8 cellular contexts compared by ENCODE assay signal in genomic region chr13:41456768-41457588, GRCh38. TPM values are rescaled to one million over a fixed set of nuclear protein-coding genes. Genes with fewer than 3 reads are reported as not detected.
DNase-seq lines count a peak whose midpoint lies in the region; ATAC-seq, FAIRE-seq and TF ChIP-seq lines count a peak whose summit lies in the region.

TSS of gene RGCC (plus strand) at chr13:41457550. CDS start at chr13:41457708, 158 bp downstream.

- H3K4me1 ChIP-seq in small intestine (ENCODE audit: control insufficient read depth in 2 of 2, insufficient read depth in 1 of 2, low read depth in 1 of 2, low read length in 1 of 2) = peaks cover 0 to 2% of the 10 kb centered on the region in 2 donors

- no peaks in the 10 kb centered on the region for H3K36me3 ChIP-seq in small intestine (ENCODE audit: control insufficient read depth in 2 of 2, insufficient read depth in 2 of 2, low read length in 2 of 2)

- FAIRE-seq in small intestine (lab: Jason Lieb, UNC) = no peak

- peak within 1 kb of the TSS; percentile 94 for H3K4me3 Mint-ChIP-seq in CD4-positive, alpha-beta T cell
- H3K4me3 Mint-ChIP-seq in MCF 10A (ENCODE audit: unreplicated experiment) = peak within 1 kb of the TSS; percentile 67

- ATAC-seq in CD4-positive, alpha-beta T cell (ENCODE audit: poor library complexity) = peak; percentile 72
- peak; percentile 69 for ATAC-seq in GM19397 (IDR thresholded peaks at IDR 0.05; ENCODE audit: unreplicated experiment)

- intact Hi-C loops in CD4-positive, alpha-beta T cell (cut with DNase I, micrococcal nuclease) = loop anchor here (1.0 to 5.0 kb wide), 3 partner anchors 8 to 105 kb away; no protein-coding TSS in a partner anchor
- intact Hi-C loops in MCF 10A (cut with micrococcal nuclease) = no loop called here

- CTCF ChIA-PET in CD4-positive, alpha-beta T cell (lab: Charles Lee) = interaction anchor here (1.0 to 3.7 kb wide), 2 partner anchors 8 to 32 kb away, joined by 3 to 49 read pairs; no protein-coding TSS in a partner anchor
- CTCF ChIA-PET in MCF 10A (lab: Yijun Ruan, JAX) = no interaction called here

- H3K27ac Mint-ChIP-seq in CD4-positive, alpha-beta T cell = peak within 1 kb of the TSS; percentile 98
- no peak within 1 kb of the TSS for H3K27ac Mint-ChIP-seq in MCF 10A (ENCODE audit: low read depth, unreplicated experiment)

- peak; percentile 74 to 99 (median 92) for DNase-seq in CD4-positive, alpha-beta T cell
- DNase-seq in HT-29 (ENCODE audit: low spot score) (peak; percentile 78), UCSD-AML1 (lab: John Stamatoyannopoulos, UW; ENCODE audit: unreplicated experiment) (peak; percentile 74), MCF 10A (ENCODE audit: unreplicated experiment) (peak; percentile 48), iPS-NIHi7 (ENCODE audit: extremely low spot score) (peak; percentile 88), small intestine (peak; percentile 32), NCI-H2107 treated with DMSO at 0.1 percent for 48 hours (lab: John Stamatoyannopoulos, UW; ENCODE audit: unreplicated experiment) (no peak)

- no peaks in the 10 kb centered on the region for H3K27me3 Mint-ChIP-seq in CD4-positive, alpha-beta T cell
- H3K27me3 Mint-ChIP-seq in MCF 10A (ENCODE audit: insufficient read depth, unreplicated experiment) = no peaks in the 10 kb centered on the region

- peaks cover 7% of the 10 kb centered on the region for H3K9me3 Mint-ChIP-seq in CD4-positive, alpha-beta T cell
- H3K9me3 Mint-ChIP-seq in MCF 10A (ENCODE audit: unreplicated experiment) = no peaks in the 10 kb centered on the region

- H3K27ac ChIP-seq in CD4-positive, alpha-beta T cell (ENCODE audit: low read depth, low read length) = peak within 1 kb of the TSS; percentile 93
- H3K27ac ChIP-seq in small intestine (ENCODE audit: low read depth in 1 of 2, low read length in 1 of 2) = peak within 1 kb of the TSS; percentile 27 to 61

- peaks cover 46% of the 10 kb centered on the region for H3K4me1 Mint-ChIP-seq in CD4-positive, alpha-beta T cell (ENCODE audit: low read depth)
- peaks cover 12% of the 10 kb centered on the region for H3K4me1 Mint-ChIP-seq in MCF 10A (ENCODE audit: insufficient read depth, unreplicated experiment)

- no peaks in the 10 kb centered on the region for H3K9me3 ChIP-seq in CD4-positive, alpha-beta T cell (ENCODE audit: control insufficient read depth, low read length)
- H3K9me3 ChIP-seq in small intestine (ENCODE audit: control insufficient read depth, low read depth) = no peaks in the 10 kb centered on the region

- no peaks in the 10 kb centered on the region for H3K27me3 ChIP-seq in CD4-positive, alpha-beta T cell (ENCODE audit: control insufficient read depth, insufficient read depth, low read length)
- H3K27me3 ChIP-seq in small intestine (ENCODE audit: control insufficient read depth in 2 of 2, insufficient read depth in 2 of 2, low read length in 2 of 2) = peaks cover 0 to 5% of the 10 kb centered on the region in 2 donors

- POLR2A ChIA-PET in CD4-positive, alpha-beta T cell (lab: Charles Lee) = interaction anchor here (0.6 to 5.7 kb wide), 9 partner anchors 8 to 196 kb away, joined by 3 to 37 read pairs (median 7); no protein-coding TSS in a partner anchor
- POLR2A ChIA-PET in MCF 10A (lab: Yijun Ruan, JAX) = interaction anchor here (0.6 to 1.5 kb wide), 3 partner anchors 12 to 193 kb away, joined by 3 to 5 read pairs (median 3); no protein-coding TSS in a partner anchor

- H3K4me3 ChIP-seq in small intestine (ENCODE audit: low read depth in 1 of 2, low read length in 2 of 2) = peak within 1 kb of the TSS; percentile 61 to 72

- TF ChIP-seq CTCF in CD4-positive, alpha-beta T cell (IDR thresholded peaks at IDR 0.05) = no peak
- no peak for TF ChIP-seq CTCF in MCF 10A (IDR thresholded peaks at IDR 0.05; ENCODE audit: unreplicated experiment)

- peaks cover 45% of the 10 kb centered on the region for H3K36me3 Mint-ChIP-seq in CD4-positive, alpha-beta T cell (ENCODE audit: low read depth)
- H3K36me3 Mint-ChIP-seq in MCF 10A (ENCODE audit: insufficient read depth, unreplicated experiment) = no peaks in the 10 kb centered on the region

- WGBS in small intestine, 3 donors = 2 to 5% (median 3%) methylated on average over 90 to 92 of the region's 92 CpGs

- BruUV-seq in MCF 10A (replicated peaks; lab: Mats Ljungman, UMichigan) = no TSS peak

RNA-seq across cellular contexts. Expression of gene RGCC, which starts in this region (rescaled TPM):
- total RNA-seq in CD4-positive, alpha-beta T cell = 100 to 1,000 TPM; 752 to 758 TPM
- 43.4 and 48.6 TPM in 2 replicates for total RNA-seq in HT-29 (2014; rRNA removed; shearing (Covaris generic))
- 2.9 and 3.7 TPM in 2 replicates for total RNA-seq in MCF 10A (2022)
- polyA plus RNA-seq in small intestine = 10 to 100 TPM in 1 of 3 donors, 1 to 10 TPM in 2; 2.2 to 10.8 (median 8.7) TPM

Comparison
In these comparisons a context has a peak if more than half of its experiments do, and no peak if none do; other contexts are left out.
1. RNA of gene RGCC (total RNA-seq): 752 to 758 TPM in CD4-positive, alpha-beta T cell; 43.4 to 48.6 TPM in HT-29 and 2.9 to 3.7 TPM in MCF 10A; every median in the first group is over 10 times any median in the second.